Comparison of ENCODE assay signal across 13 cellular contexts in genomic region chr17:66711403-66711802, GRCh38.
DNase-seq lines count a peak whose midpoint lies in the region; ATAC-seq and TF ChIP-seq lines count a peak whose summit lies in the region.
"Had no signal": no experiment of that assay in that cellular context is flagged by ENCODE, and none has a peak within 500 bp of the region (broad histone marks: within the 10 kb centered on the region; RNA-seq: fewer than 3 reads in every experiment).

No MANE protein-coding gene starts in this region.

- peak; percentile 1; the same call in 1 of the 2 replicates for ATAC-seq in PC-3
- ATAC-seq in GM21381 (IDR thresholded peaks at IDR 0.05; ENCODE audit: unreplicated experiment) = no peak

- CTCF ChIA-PET in PC-3 (lab: Charles Lee) = no interaction called here

- no TSS peak for BruUV-seq in PC-3 (replicated peaks; lab: Mats Ljungman, UMichigan)

- no peak for DNase-seq in activated naive CD4-positive, alpha-beta T cell treated with Interleukin-2 at 50 U/mL for 16 hours
- DNase-seq in PC-3 (no peak), thyroid gland (no peak), osteocyte (ENCODE audit: extremely low spot score, unreplicated experiment) (no peak), kidney tubule cell (ENCODE audit: low spot score) (no peak)
- DNase-seq: activated CD4-positive, alpha-beta T cell treated with anti-CD3 and anti-CD28 coated beads for 1 hour; activated gamma-delta T cell had no signal

- no peaks in the 10 kb centered on the region for H3K36me3 ChIP-seq in PC-3 (ENCODE audit: low read depth, low read length)
- H3K36me3 ChIP-seq in iPS-20b (ENCODE audit: insufficient read depth, low read depth, low read length) = no peaks in the 10 kb centered on the region
- no peaks in the 10 kb centered on the region for H3K36me3 ChIP-seq in thyroid gland
- H3K36me3 ChIP-seq: BLaER1, breast epithelium had no signal

- H3K9me3 ChIP-seq in PC-3 (ENCODE audit: low read length) (no peaks in the 10 kb centered on the region), iPS-20b (ENCODE audit: insufficient read depth, low read depth, low read length) (no peaks in the 10 kb centered on the region), thyroid gland (no peaks in the 10 kb centered on the region)
- H3K9me3 ChIP-seq: BLaER1, breast epithelium had no signal

- TF ChIP-seq POLR2A in thyroid gland (IDR thresholded peaks at IDR 0.05) = no peak

- H3K79me2 ChIP-seq in PC-3 (ENCODE audit: low read length) = no peaks in the 10 kb centered on the region

- H3K4me1 Mint-ChIP-seq in activated naive CD4-positive, alpha-beta T cell treated with anti-CD3 and anti-CD28 coated beads, Interleukin-2, amount 50 U/mL, for 24 hours = peaks cover 48% of the 10 kb centered on the region
- peaks cover 24% of the 10 kb centered on the region for H3K4me1 Mint-ChIP-seq in osteocyte (ENCODE audit: unreplicated experiment)

- H3K27ac ChIP-seq in PC-3 (ENCODE audit: low read length) (peak overlapping the region; percentile 35), iPS-20b (ENCODE audit: low read length) (peak overlapping the region; percentile 11), thyroid gland (peak overlapping the region in 2 of 3 donors; percentile 17 to 27)
- H3K27ac ChIP-seq: BLaER1, PC-9 had no signal

- H3K27me3 Mint-ChIP-seq in activated naive CD4-positive, alpha-beta T cell treated with anti-CD3 and anti-CD28 coated beads, Interleukin-2, amount 50 U/mL, for 24 hours = no peaks in the 10 kb centered on the region
- no peaks in the 10 kb centered on the region for H3K27me3 Mint-ChIP-seq in osteocyte (ENCODE audit: unreplicated experiment)

- TF ChIP-seq CTCF in PC-3 (conservative IDR thresholded peaks at IDR 0.05; ENCODE audit: low read depth, low read length) (no peak), thyroid gland (IDR thresholded peaks at IDR 0.05) (no peak), osteocyte (IDR thresholded peaks at IDR 0.05) (no peak)

- POLR2A ChIA-PET in PC-3 (lab: Charles Lee; ENCODE audit: unreplicated experiment) = no interaction called here

- H3K9me3 Mint-ChIP-seq in activated naive CD4-positive, alpha-beta T cell treated with anti-CD3 and anti-CD28 coated beads, Interleukin-2, amount 50 U/mL, for 24 hours = no peaks in the 10 kb centered on the region
- H3K9me3 Mint-ChIP-seq in osteocyte (ENCODE audit: unreplicated experiment) = no peaks in the 10 kb centered on the region

- no peak overlapping the region for H2AFZ ChIP-seq in PC-3 (ENCODE audit: low read length)
- H2AFZ ChIP-seq: PC-9 had no signal

- peaks cover 20% of the 10 kb centered on the region for H3K4me1 ChIP-seq in PC-3 (ENCODE audit: insufficient read depth, low read length)
- peaks cover 30% of the 10 kb centered on the region for H3K4me1 ChIP-seq in iPS-20b (ENCODE audit: insufficient read depth, low read length)
- peaks cover 0 to 8% of the 10 kb centered on the region in 2 donors for H3K4me1 ChIP-seq in thyroid gland
- H3K4me1 ChIP-seq: breast epithelium had no signal

- WGBS in thyroid gland, 2 donors = 68 to 69% methylated on average over 8 of the region's 8 CpGs

- peaks cover 4% of the 10 kb centered on the region for H3K36me3 Mint-ChIP-seq in activated naive CD4-positive, alpha-beta T cell treated with anti-CD3 and anti-CD28 coated beads, Interleukin-2, amount 50 U/mL, for 24 hours
- H3K36me3 Mint-ChIP-seq in osteocyte (ENCODE audit: unreplicated experiment) = peaks cover 10% of the 10 kb centered on the region

- H3K4me3 ChIP-seq in PC-3 (ENCODE audit: low read length) (no peak overlapping the region), iPS-20b (ENCODE audit: low read length) (no peak overlapping the region; the same call in 1 of the 2 replicates), thyroid gland (replicated peaks in 1 of 3) (no peak overlapping the region)
- H3K4me3 ChIP-seq: BLaER1, breast epithelium, PC-9 had no signal

- H4K20me1 ChIP-seq in PC-3 (ENCODE audit: low read length) = no peaks in the 10 kb centered on the region
- H4K20me1 ChIP-seq: BLaER1 had no signal

- no peaks in the 10 kb centered on the region for H3F3A ChIP-seq in PC-3 (ENCODE audit: low read length, unreplicated experiment)

- no peaks in the 10 kb centered on the region for H3K27me3 ChIP-seq in PC-3 (ENCODE audit: low read length)
- H3K27me3 ChIP-seq in iPS-20b (ENCODE audit: insufficient read depth, low read length) = no peaks in the 10 kb centered on the region
- no peaks in the 10 kb centered on the region for H3K27me3 ChIP-seq in thyroid gland
- H3K27me3 ChIP-seq: BLaER1, breast epithelium had no signal

- H3K9me2 ChIP-seq in PC-3 (replicated peaks; ENCODE audit: low read length) = no peaks in the 10 kb centered on the region

- H3K4me3 Mint-ChIP-seq in activated naive CD4-positive, alpha-beta T cell treated with anti-CD3 and anti-CD28 coated beads, Interleukin-2, amount 50 U/mL, for 24 hours = no peak overlapping the region
- no peak overlapping the region for H3K4me3 Mint-ChIP-seq in osteocyte (ENCODE audit: unreplicated experiment)

- H3K9ac ChIP-seq in PC-3 (ENCODE audit: low read length) (no peak overlapping the region), iPS-20b (ENCODE audit: low read depth, low read length) (peak overlapping the region; percentile 17)
- H3K9ac ChIP-seq: BLaER1 had no signal

- H3K27ac Mint-ChIP-seq in activated naive CD4-positive, alpha-beta T cell treated with anti-CD3 and anti-CD28 coated beads, Interleukin-2, amount 50 U/mL, for 24 hours = peak overlapping the region; percentile 75
- no peak overlapping the region for H3K27ac Mint-ChIP-seq in osteocyte (ENCODE audit: unreplicated experiment)

- intact Hi-C loops in PC-3 (cut with micrococcal nuclease) (loop anchor here (10.0 kb wide), 1 partner anchor 663 kb away; the partner anchor contains the start of gene PITPNC1), thyroid gland (cut with DNase I) (loop anchor here (5.0 kb wide), 1 partner anchor 196 kb away; no protein-coding TSS in a partner anchor)

- peak overlapping the region; percentile 37 for H3K4me2 ChIP-seq in PC-3 (ENCODE audit: low read length)
